Comparison of ENCODE assay signal across 8 cellular contexts in genomic region chr6:217048-217659, GRCh38.
A peak's percentile ranks its signal among the peaks of the same experiment; 100 is the strongest.
DNase-seq lines count a peak whose midpoint lies in the region; ATAC-seq and TF ChIP-seq lines count a peak whose summit lies in the region.

No MANE protein-coding gene starts in this region.

- no peak overlapping the region for H3K4me3 ChIP-seq in left ventricle myocardium inferior

- H3K27me3 ChIP-seq in left ventricle myocardium inferior (ENCODE audit: low read depth) = peaks cover 24% of the 10 kb centered on the region

- no peak for ATAC-seq in left cardiac atrium
- ATAC-seq in HG02884 (IDR thresholded peaks at IDR 0.05; ENCODE audit: unreplicated experiment) = no peak
- ATAC-seq in HG03432 (IDR thresholded peaks at IDR 0.05; ENCODE audit: unreplicated experiment) = no peak
- no peak for ATAC-seq in GM21360 (IDR thresholded peaks at IDR 0.05; ENCODE audit: unreplicated experiment)

- peaks cover 19% of the 10 kb centered on the region for H3K9me3 ChIP-seq in left ventricle myocardium inferior (replicated peaks)

- DNase-seq in left ventricle myocardium inferior (no peak), left cardiac atrium (no peak), iPS-NIHi11 (ENCODE audit: low spot score) (peak; percentile 85), NCI-H1417 treated with DMSO at 0.1 percent for 48 hours (lab: John Stamatoyannopoulos, UW) (no peak)
- peak; percentile 55 to 63 for DNase-seq in activated CD4-positive, alpha-beta T cell treated with anti-CD3 and anti-CD28 coated beads, Interleukin-2, amount 50 U/mL, for 48 hours

- H3K4me1 ChIP-seq in left ventricle myocardium inferior = no peaks in the 10 kb centered on the region

- no peaks in the 10 kb centered on the region for H3K36me3 ChIP-seq in left ventricle myocardium inferior

- intact Hi-C loops in left ventricle myocardium inferior (cut with micrococcal nuclease) = no loop called here
- intact Hi-C loops in left cardiac atrium (cut with DNase I) = loop anchor here in 1 of 2 donors (5.0 kb wide), 1 partner anchor 75 kb away; the partner anchor contains the start of gene DUSP22

- H3K27ac ChIP-seq in left ventricle myocardium inferior (replicated peaks) = no peak overlapping the region

- TF ChIP-seq CTCF in left ventricle myocardium inferior (IDR thresholded peaks at IDR 0.05; ENCODE audit: borderline replicate concordance) = peak; percentile 46

Comparison
In these comparisons a context has a peak if more than half of its experiments do, and no peak if none do; other contexts are left out.
1. DNase-seq: peak in activated CD4-positive, alpha-beta T cell treated with anti-CD3 and anti-CD28 coated beads, Interleukin-2, amount 50 U/mL, for 48 hours (2 of 2) and iPS-NIHi11 (single experiment); none in left ventricle myocardium inferior (single experiment), left cardiac atrium (single experiment) and NCI-H1417 treated with DMSO at 0.1 percent for 48 hours (single experiment).